20 cellular contexts compared by ENCODE assay signal in the genomic region with DNA sequence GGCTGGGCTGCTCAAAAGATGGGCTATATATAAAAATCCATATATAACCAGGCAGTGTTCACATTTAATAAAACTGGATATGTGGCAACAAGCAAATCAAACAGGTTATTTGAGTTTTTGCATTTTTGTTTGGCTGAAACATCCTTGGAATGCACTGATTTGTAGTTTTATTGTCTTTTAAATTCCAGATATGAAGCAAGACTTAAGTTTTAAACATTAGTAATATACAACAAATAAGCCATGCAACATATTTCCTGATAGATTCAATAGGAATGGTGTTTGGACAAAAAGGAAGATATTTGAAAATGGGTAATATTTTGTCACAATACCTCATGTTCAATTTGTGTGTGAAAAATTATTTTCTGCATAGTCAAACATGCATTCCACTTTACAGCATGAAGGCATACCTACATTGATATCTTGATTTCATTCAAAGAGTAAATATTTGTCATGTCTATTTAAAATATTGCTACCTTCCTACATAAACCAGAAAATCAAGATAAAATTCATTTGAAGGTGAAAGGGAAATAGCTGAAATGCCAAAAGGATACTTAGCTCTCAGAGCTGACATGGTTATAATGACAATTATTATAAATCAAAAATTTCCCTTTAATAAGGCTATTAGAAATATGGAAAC.
"Had no signal": no experiment of that assay in that cellular context is flagged by ENCODE, and none has a peak within 500 bp of the region (broad histone marks: within the 10 kb centered on the region; RNA-seq: fewer than 3 reads in every experiment).

No MANE protein-coding gene starts in this region.

- H3K4me1 Mint-ChIP-seq: immature natural killer cell, neural progenitor cell had no signal

- H3K9me3 Mint-ChIP-seq: neural progenitor cell had no signal

- H3K9me3 ChIP-seq: lower lobe of right lung, ovary had no signal

- H3K27me3 ChIP-seq: esophagus squamous epithelium, neural progenitor cell, ovary, stomach had no signal

- H3K4me3 Mint-ChIP-seq: immature natural killer cell; natural killer cell treated with Interleukin-12 subunit alpha and Interleukin-12 subunit beta and Interleukin-15 and Interleukin-18, amount 100 ng/mL, for 72 hours; neural progenitor cell had no signal

- DNase-seq: effector memory CD4-positive, alpha-beta T cell; esophagus squamous epithelium; foreskin fibroblast; immature natural killer cell; kidney; left cardiac atrium; left ventricle myocardium inferior; lower lobe of right lung; mesenchymal stem cell; midbrain; nucleus accumbens; ovary; right cardiac atrium; small intestine; stimulated activated CD4-positive, alpha-beta T cell treated with anti-CD3 and anti-CD28 coated beads, Interleukin-12 subunit alpha, Interleukin-12 subunit beta, amount 100 ng/mL, for 4 hours; stimulated activated naive CD4-positive, alpha-beta T cell; stomach; substantia nigra had no signal

- H3K4me3 ChIP-seq: esophagus squamous epithelium, left ventricle myocardium inferior, lower lobe of right lung, neural progenitor cell, ovary, stomach had no signal

- H3K4me1 ChIP-seq: esophagus squamous epithelium, left ventricle myocardium inferior, lower lobe of right lung, neural progenitor cell, stomach had no signal

- H3K36me3 ChIP-seq: esophagus squamous epithelium, left ventricle myocardium inferior, lower lobe of right lung, neural progenitor cell, ovary, stomach had no signal

- ATAC-seq: left cardiac atrium; lower lobe of right lung; natural killer cell treated with Interleukin-12 subunit alpha and Interleukin-12 subunit beta and Interleukin-15 and Interleukin-18, amount 100 ng/mL, for 72 hours; right cardiac atrium had no signal

- H3K27ac ChIP-seq: esophagus squamous epithelium, left ventricle myocardium inferior, lower lobe of right lung, neural progenitor cell, ovary, stomach had no signal

- H3K27me3 Mint-ChIP-seq: natural killer cell treated with Interleukin-12 subunit alpha and Interleukin-12 subunit beta and Interleukin-15 and Interleukin-18, amount 100 ng/mL, for 72 hours had no signal

- H3K27ac Mint-ChIP-seq: immature natural killer cell; natural killer cell treated with Interleukin-12 subunit alpha and Interleukin-12 subunit beta and Interleukin-15 and Interleukin-18, amount 100 ng/mL, for 72 hours; neural progenitor cell had no signal

- H3K36me3 Mint-ChIP-seq: immature natural killer cell; natural killer cell treated with Interleukin-12 subunit alpha and Interleukin-12 subunit beta and Interleukin-15 and Interleukin-18, amount 100 ng/mL, for 72 hours; neural progenitor cell had no signal
